14 cellular contexts compared by ENCODE assay signal in the genomic region with DNA sequence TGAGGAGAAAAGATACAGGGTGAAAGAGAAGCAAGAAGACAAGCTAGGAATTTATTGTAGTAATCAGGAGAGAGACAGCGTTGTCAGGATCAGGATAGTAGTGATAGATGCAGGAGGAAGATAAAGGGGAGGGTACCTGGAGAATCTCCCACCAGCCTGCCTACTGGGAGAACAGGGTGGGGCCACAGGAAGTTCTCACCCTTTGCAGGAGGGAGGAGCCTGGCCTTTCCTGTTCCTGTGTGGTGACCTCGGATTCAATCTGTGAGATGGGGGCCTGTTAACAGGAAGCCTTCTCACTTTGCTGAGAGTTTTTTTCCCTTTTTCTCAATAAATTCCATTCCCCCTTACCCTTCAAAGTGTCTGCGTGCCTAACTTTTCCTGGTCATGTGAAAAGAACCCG. TPM values are rescaled to one million over a fixed set of nuclear protein-coding genes. Genes with fewer than 3 reads are reported as not detected.
DNase-seq lines count a peak whose midpoint lies in the region; ATAC-seq and TF ChIP-seq lines count a peak whose summit lies in the region.
"Had no signal": no experiment of that assay in that cellular context is flagged by ENCODE, and none has a peak within 500 bp of the region (broad histone marks: within the 10 kb centered on the region; RNA-seq: fewer than 3 reads in every experiment).

No MANE protein-coding gene starts in this region.

- CTCF ChIA-PET in activated CD8-positive, alpha-beta memory T cell treated with anti-CD3 and anti-CD28 coated beads, Interleukin-2, amount 10 ng/mL, durations not matched to agents 7 days and 5 days (lab: Charles Lee): interaction anchor here (0.5 to 2.2 kb wide), 2 partner anchors 20 to 102 kb away, joined by 3 to 8 read pairs; a partner anchor contains a TSS

- peak; percentile 54 for DNase-seq in activated CD8-positive, alpha-beta memory T cell treated with anti-CD3 and anti-CD28 coated beads, Interleukin-2, amount 10 ng/mL, durations not matched to agents 7 days and 5 days
- no peak for DNase-seq in activated CD8-positive, alpha-beta memory T cell treated with anti-CD3 and anti-CD28 coated beads, Interleukin-2, amount 50 U/mL, for 4 hours
- DNase-seq in NB4 (ENCODE audit: low read depth) (peak; percentile 6), neural crest cell (ENCODE audit: low read depth, low spot score) (no peak), cerebellar cortex (ENCODE audit: low spot score) (no peak), HuH-7.5 (ENCODE audit: low spot score) (no peak)
- no peak for DNase-seq in activated naive CD8-positive, alpha-beta T cell treated with anti-CD3 and anti-CD28 coated beads, Interleukin-2, amount 10 ng/mL, durations not matched to agents 7 days and 5 days
- DNase-seq: effector CD8-positive, alpha-beta T cell; OCI-M1; stimulated activated naive CD4-positive, alpha-beta T cell had no signal

- H3K4me3 Mint-ChIP-seq in activated CD8-positive, alpha-beta memory T cell treated with anti-CD3 and anti-CD28 coated beads, Interleukin-2, amount 10 ng/mL, durations not matched to agents 7 days and 5 days: peak overlapping the region; percentile 2
- peak overlapping the region; percentile 49 for H3K4me3 Mint-ChIP-seq in activated naive CD8-positive, alpha-beta T cell treated with anti-CD3 and anti-CD28 coated beads, Interleukin-2, amount 10 ng/mL, durations not matched to agents 7 days and 5 days
- no peak overlapping the region for H3K4me3 Mint-ChIP-seq in neural crest cell

- no peak overlapping the region for H3K4me3 ChIP-seq in NB4 (ENCODE audit: low read depth, low read length)
- H3K4me3 ChIP-seq: lung, vagina had no signal

- no peaks in the 10 kb centered on the region for H3K27me3 Mint-ChIP-seq in activated CD8-positive, alpha-beta memory T cell treated with anti-CD3 and anti-CD28 coated beads, Interleukin-2, amount 10 ng/mL, durations not matched to agents 7 days and 5 days
- no peaks in the 10 kb centered on the region for H3K27me3 Mint-ChIP-seq in activated naive CD8-positive, alpha-beta T cell treated with anti-CD3 and anti-CD28 coated beads, Interleukin-2, amount 10 ng/mL, durations not matched to agents 7 days and 5 days
- H3K27me3 Mint-ChIP-seq in neural crest cell (ENCODE audit: low read depth): no peaks in the 10 kb centered on the region

- H3K4me1 Mint-ChIP-seq in activated CD8-positive, alpha-beta memory T cell treated with anti-CD3 and anti-CD28 coated beads, Interleukin-2, amount 10 ng/mL, durations not matched to agents 7 days and 5 days: peaks cover 16% of the 10 kb centered on the region
- H3K4me1 Mint-ChIP-seq in activated naive CD8-positive, alpha-beta T cell treated with anti-CD3 and anti-CD28 coated beads, Interleukin-2, amount 10 ng/mL, durations not matched to agents 7 days and 5 days: peaks cover 15% of the 10 kb centered on the region
- H3K4me1 Mint-ChIP-seq in neural crest cell: no peaks in the 10 kb centered on the region

- POLR2A ChIA-PET in activated naive CD8-positive, alpha-beta T cell treated with anti-CD3 and anti-CD28 coated beads, Interleukin-2, amount 10 ng/mL, durations not matched to agents 7 days and 5 days (lab: Charles Lee): no interaction called here

- no peak for TF ChIP-seq CTCF in NB4 (IDR thresholded peaks at IDR 0.05; ENCODE audit: low read depth, low read length)
- TF ChIP-seq CTCF in neural crest cell (conservative IDR thresholded peaks at IDR 0.05): no peak

- no peak for TF ChIP-seq POLR2A in NB4 (IDR thresholded peaks at IDR 0.05; ENCODE audit: extremely low read depth, insufficient read length)

- H3K9me3 Mint-ChIP-seq in activated CD8-positive, alpha-beta memory T cell treated with anti-CD3 and anti-CD28 coated beads, Interleukin-2, amount 10 ng/mL, durations not matched to agents 7 days and 5 days (ENCODE audit: low read depth): no peaks in the 10 kb centered on the region
- H3K9me3 Mint-ChIP-seq in activated naive CD8-positive, alpha-beta T cell treated with anti-CD3 and anti-CD28 coated beads, Interleukin-2, amount 10 ng/mL, durations not matched to agents 7 days and 5 days: peaks cover 6% of the 10 kb centered on the region
- no peaks in the 10 kb centered on the region for H3K9me3 Mint-ChIP-seq in neural crest cell

- peak; percentile 66 for ATAC-seq in activated CD8-positive, alpha-beta memory T cell treated with anti-CD3 and anti-CD28 coated beads, Interleukin-2, amount 10 ng/mL, durations not matched to agents 7 days and 5 days
- ATAC-seq in activated naive CD8-positive, alpha-beta T cell treated with anti-CD3 and anti-CD28 coated beads, Interleukin-2, amount 10 ng/mL, durations not matched to agents 7 days and 5 days (ENCODE audit: low read depth): peak; percentile 68
- ATAC-seq in HG02885 (IDR thresholded peaks at IDR 0.05; ENCODE audit: poor library complexity, unreplicated experiment): no peak
- ATAC-seq: activated CD4-positive, CD25-positive, alpha-beta regulatory T cell treated with anti-CD3 and anti-CD28 coated beads, Interleukin-2, amount 50 U/mL, for 24 hours had no signal

- H3K27ac Mint-ChIP-seq in activated CD8-positive, alpha-beta memory T cell treated with anti-CD3 and anti-CD28 coated beads, Interleukin-2, amount 10 ng/mL, durations not matched to agents 7 days and 5 days: peak overlapping the region; percentile 82
- H3K27ac Mint-ChIP-seq in activated naive CD8-positive, alpha-beta T cell treated with anti-CD3 and anti-CD28 coated beads, Interleukin-2, amount 10 ng/mL, durations not matched to agents 7 days and 5 days: peak overlapping the region; percentile 73
- H3K27ac Mint-ChIP-seq in neural crest cell (ENCODE audit: unreplicated experiment): peak overlapping the region; percentile 64

- peaks cover 57% of the 10 kb centered on the region for H3K36me3 Mint-ChIP-seq in activated CD8-positive, alpha-beta memory T cell treated with anti-CD3 and anti-CD28 coated beads, Interleukin-2, amount 10 ng/mL, durations not matched to agents 7 days and 5 days
- peaks cover 46% of the 10 kb centered on the region for H3K36me3 Mint-ChIP-seq in activated naive CD8-positive, alpha-beta T cell treated with anti-CD3 and anti-CD28 coated beads, Interleukin-2, amount 10 ng/mL, durations not matched to agents 7 days and 5 days
- peaks cover 28% of the 10 kb centered on the region for H3K36me3 Mint-ChIP-seq in neural crest cell (ENCODE audit: low read depth)

RNA-seq across cellular contexts. Expression of a gene that starts 37.6 kb away (rescaled TPM):
- 100 to 1,000 TPM in 1 of 2 experiments, 10 to 100 TPM in 1; 96.9 to 104 TPM for total RNA-seq in activated CD8-positive, alpha-beta memory T cell treated with anti-CD3 and anti-CD28 coated beads, Interleukin-2, amount 10 ng/mL, durations not matched to agents 7 days and 5 days
- 10 to 100 TPM; 84.0 to 86.8 TPM for total RNA-seq in activated naive CD8-positive, alpha-beta T cell treated with anti-CD3 and anti-CD28 coated beads, Interleukin-2, amount 10 ng/mL, durations not matched to agents 7 days and 5 days
- 129 and 131 TPM in 2 replicates for total RNA-seq in neural crest cell

RNA-seq across cellular contexts. Expression of a gene that starts 53.9 kb away (rescaled TPM):
- total RNA-seq in activated CD8-positive, alpha-beta memory T cell treated with anti-CD3 and anti-CD28 coated beads, Interleukin-2, amount 10 ng/mL, durations not matched to agents 7 days and 5 days: 10 to 100 TPM; 24.1 to 24.4 TPM
- total RNA-seq in activated naive CD8-positive, alpha-beta T cell treated with anti-CD3 and anti-CD28 coated beads, Interleukin-2, amount 10 ng/mL, durations not matched to agents 7 days and 5 days: 10 to 100 TPM; 26.4 to 27.3 TPM
- 17.7 and 18.8 TPM in 2 replicates for total RNA-seq in neural crest cell

Comparison
In these comparisons a context has a peak if more than half of its experiments do, and no peak if none do; other contexts are left out.
1. DNase-seq: peak in activated CD8-positive, alpha-beta memory T cell treated with anti-CD3 and anti-CD28 coated beads, Interleukin-2, amount 10 ng/mL, durations not matched to agents 7 days and 5 days (single experiment) and NB4 (single experiment); none in activated CD8-positive, alpha-beta memory T cell treated with anti-CD3 and anti-CD28 coated beads, Interleukin-2, amount 50 U/mL, for 4 hours (single experiment), activated naive CD8-positive, alpha-beta T cell treated with anti-CD3 and anti-CD28 coated beads, Interleukin-2, amount 10 ng/mL, durations not matched to agents 7 days and 5 days (single experiment), neural crest cell (single experiment), cerebellar cortex (single experiment) and HuH-7.5 (single experiment).
2. Peak in every context shown above with its lines, with median percentiles within 50 percentile points of each other: H3K27ac Mint-ChIP-seq.